Comparison of ENCODE assay signal across 1 cellular context in genomic region chr11:120306519-120307242, GRCh38.
TF ChIP-seq lines count a peak whose summit lies in the region.

No MANE protein-coding gene starts in this region.

TF ChIP-seq in GM23338, 12 proteins besides CTCF, POLR2A, EP300 and RAD21 (continued from another document):
- TF ChIP-seq EZH2phosphoT487 (IDR thresholded peaks at IDR 0.05; ENCODE audit: unreplicated experiment), result no peak
- TF ChIP-seq POLR2AphosphoS5 (IDR thresholded peaks at IDR 0.05; ENCODE audit: low read depth), result no peak
- no peak for TF ChIP-seq REST (IDR thresholded peaks at IDR 0.05; ENCODE audit: unreplicated experiment)
- no peak for TF ChIP-seq JUNB (IDR thresholded peaks at IDR 0.05; ENCODE audit: unreplicated experiment)
- TF ChIP-seq ZNF331 (CRISPR knock-in tag; IDR thresholded peaks at IDR 0.05; ENCODE audit: low read depth), result no peak
- no peak for TF ChIP-seq EZH2 (IDR thresholded peaks at IDR 0.05; ENCODE audit: low read depth, unreplicated experiment)
- TF ChIP-seq NANOG (IDR thresholded peaks at IDR 0.05; ENCODE audit: borderline replicate concordance), result no peak
- no peak for TF ChIP-seq CREB1 (CRISPR knock-in tag; IDR thresholded peaks at IDR 0.05; ENCODE audit: low read depth)
- TF ChIP-seq ZNF114 (CRISPR knock-in tag; IDR thresholded peaks at IDR 0.05), result no peak
- TF ChIP-seq STAT1 (IDR thresholded peaks at IDR 0.05; ENCODE audit: unreplicated experiment), result no peak
